8 cellular contexts compared by ENCODE assay signal in genomic region chr19:41307954-41308449, GRCh38. TPM values are rescaled to one million over a fixed set of nuclear protein-coding genes. Genes with fewer than 3 reads are reported as not detected.
DNase-seq lines count a peak whose midpoint lies in the region; ATAC-seq, FAIRE-seq and TF ChIP-seq lines count a peak whose summit lies in the region.

No MANE protein-coding gene starts in this region.

- H3K4me1 ChIP-seq in RWPE2 (ENCODE audit: insufficient read depth, poor library complexity, severe bottlenecking) (peaks cover 10% of the 10 kb centered on the region), endothelial cell of umbilical vein (ENCODE audit: control insufficient read depth, extremely low read depth, insufficient read depth, low read length) (peaks cover 42% of the 10 kb centered on the region), parathyroid adenoma (peaks cover 8% of the 10 kb centered on the region)

- TF ChIP-seq CTCF in Calu3 (IDR thresholded peaks at IDR 0.05; ENCODE audit: unreplicated experiment), result no peak
- TF ChIP-seq CTCF in RWPE2 (IDR thresholded peaks at IDR 0.05; ENCODE audit: poor library complexity, severe bottlenecking), result no peak
- TF ChIP-seq CTCF in endothelial cell of umbilical vein (IDR thresholded peaks at IDR 0.05; ENCODE audit: extremely low read depth in 1 of 2, insufficient read depth in 1 of 2, low read depth in 1 of 2, low read length in 2 of 2), result no peak
- TF ChIP-seq CTCF in parathyroid adenoma (IDR thresholded peaks at IDR 0.05), result no peak
- TF ChIP-seq CTCF in lower leg skin (IDR thresholded peaks at IDR 0.05), result no peak

- no peak for FAIRE-seq in endothelial cell of umbilical vein (lab: Jason Lieb, UNC)

- DNase-seq in Calu3 (no peak), RWPE2 (ENCODE audit: low spot score) (no peak), endothelial cell of umbilical vein (ENCODE audit: low read depth, low spot score) (no peak), lower leg skin (ENCODE audit: low spot score in 2 of 2) (no peak), Kasumi-1 (lab: John Stamatoyannopoulos, UW) (no peak)

- peak overlapping the region; percentile 30 for H3K9ac ChIP-seq in endothelial cell of umbilical vein (replicated peaks; ENCODE audit: extremely low read depth, insufficient read depth, low read length)
- no peak overlapping the region for H3K9ac ChIP-seq in parathyroid adenoma

- H3K27ac Mint-ChIP-seq in Calu3 (ENCODE audit: unreplicated experiment), result peak overlapping the region; percentile 94

- dilution Hi-C loops in endothelial cell of umbilical vein (cut with MboI; ENCODE audit: extremely low pct_ligation_motif_present, low sequenced_read_pairs), result no loop called here

- CTCF ChIA-PET in Calu3 (lab: Charles Lee), result interaction anchor here (0.6 to 1.9 kb wide), 7 partner anchors 10 to 1827 kb away, joined by 3 to 15 read pairs (median 6); partner anchors contain the start of genes HNRNPUL1 and TIMM50
- CTCF ChIA-PET in endothelial cell of umbilical vein (lab: Charles Lee), result interaction anchor here (0.7 to 4.1 kb wide), 21 partner anchors 10 to 163 kb away, joined by 3 to 62 read pairs (median 4); partner anchors contain the start of genes B9D2, HNRNPUL1 and TGFB1

- H3K27ac ChIP-seq in RWPE2 (ENCODE audit: poor library complexity, severe bottlenecking) (peak overlapping the region; percentile 79), endothelial cell of umbilical vein (ENCODE audit: insufficient read depth, low read depth, low read length) (peak overlapping the region; percentile 59), parathyroid adenoma (peak overlapping the region; percentile 92)

- ATAC-seq in RWPE2 (ENCODE audit: low read depth) (no peak), HG03460 (IDR thresholded peaks at IDR 0.05; ENCODE audit: unreplicated experiment) (no peak), GM21717 (IDR thresholded peaks at IDR 0.05; ENCODE audit: unreplicated experiment) (no peak)

- H3K9me3 ChIP-seq in RWPE2 (ENCODE audit: severe bottlenecking) (no peaks in the 10 kb centered on the region), endothelial cell of umbilical vein (replicated peaks; ENCODE audit: control insufficient read depth, insufficient read depth, low read length) (no peaks in the 10 kb centered on the region), parathyroid adenoma (ENCODE audit: control insufficient read depth, low read length) (no peaks in the 10 kb centered on the region)

- no peaks in the 10 kb centered on the region for H4K20me1 ChIP-seq in endothelial cell of umbilical vein (replicated peaks; ENCODE audit: control insufficient read depth, extremely low read depth, insufficient read depth, low read length)

- peaks cover 28% of the 10 kb centered on the region for H3K4me1 Mint-ChIP-seq in Calu3 (ENCODE audit: low read depth, unreplicated experiment)

- WGBS in lower leg skin, 2 donors, result 23 to 40% methylated on average over 4 of the region's 4 CpGs

- no peak overlapping the region for H3K4me3 ChIP-seq in RWPE2 (ENCODE audit: severe bottlenecking)
- H3K4me3 ChIP-seq in endothelial cell of umbilical vein (replicated peaks in 1 of 3; ENCODE audit: insufficient read depth in 1 of 3, low read depth in 1 of 3, low read length in 3 of 3), result no peak overlapping the region
- no peak overlapping the region for H3K4me3 ChIP-seq in parathyroid adenoma (ENCODE audit: low read depth, low read length)
- H3K4me3 ChIP-seq in lower leg skin (ENCODE audit: low read depth, poor library complexity, severe bottlenecking), result no peak overlapping the region

- H3K9me1 ChIP-seq in endothelial cell of umbilical vein (replicated peaks; ENCODE audit: control insufficient read depth, extremely low read depth, insufficient read depth, low read length), result no peaks in the 10 kb centered on the region

- intact Hi-C loops in Calu3 (cut with micrococcal nuclease; ENCODE audit: unreplicated experiment) (no loop called here), endothelial cell of umbilical vein (cut with micrococcal nuclease) (loop anchor here (1.0 to 5.0 kb wide), 6 partner anchors 46 to 264 kb away; no protein-coding TSS in a partner anchor), lower leg skin (cut with DNase I; ENCODE audit: low total_unique reads) (loop anchor here (5.0 kb wide), 1 partner anchor 106 kb away; no protein-coding TSS in a partner anchor)

- H3K4me3 Mint-ChIP-seq in Calu3 (ENCODE audit: low read depth, unreplicated experiment), result no peak overlapping the region

- BruUV-seq in Calu3 (replicated peaks; lab: Mats Ljungman, UMichigan) (no TSS peak), endothelial cell of umbilical vein (replicated peaks; lab: Mats Ljungman, UMichigan) (no TSS peak)

- H3K4me2 ChIP-seq in endothelial cell of umbilical vein (ENCODE audit: insufficient read depth, low read length), result no peak overlapping the region
- H3K4me2 ChIP-seq in parathyroid adenoma (ENCODE audit: low read length), result no peak overlapping the region

- H3K79me2 ChIP-seq in endothelial cell of umbilical vein (ENCODE audit: control insufficient read depth, insufficient read depth, low read length) (peaks cover 24% of the 10 kb centered on the region), parathyroid adenoma (peaks cover 18% of the 10 kb centered on the region)

- H2AFZ ChIP-seq in endothelial cell of umbilical vein (ENCODE audit: low read depth, low read length) (no peak overlapping the region), parathyroid adenoma (no peak overlapping the region)

- H3K27me3 ChIP-seq in RWPE2 (ENCODE audit: insufficient read depth, poor library complexity, severe bottlenecking), result no peaks in the 10 kb centered on the region
- no peaks in the 10 kb centered on the region for H3K27me3 ChIP-seq in endothelial cell of umbilical vein (ENCODE audit: control insufficient read depth in 2 of 2, insufficient read depth in 2 of 2, low read length in 2 of 2)
- no peaks in the 10 kb centered on the region for H3K27me3 ChIP-seq in parathyroid adenoma (ENCODE audit: control insufficient read depth, insufficient read depth, low read length)

- peaks cover 87% of the 10 kb centered on the region for H3K36me3 Mint-ChIP-seq in Calu3 (ENCODE audit: insufficient read depth, unreplicated experiment)

- H3K9me3 Mint-ChIP-seq in Calu3 (ENCODE audit: low read depth, unreplicated experiment), result no peaks in the 10 kb centered on the region

- no peaks in the 10 kb centered on the region for H3K27me3 Mint-ChIP-seq in Calu3 (ENCODE audit: unreplicated experiment)

- TF ChIP-seq POLR2A in endothelial cell of umbilical vein (IDR thresholded peaks at IDR 0.05; ENCODE audit: low read depth, low read length) (no peak), lower leg skin (IDR thresholded peaks at IDR 0.05) (no peak)

- POLR2A ChIA-PET in endothelial cell of umbilical vein (lab: Charles Lee), result no interaction called here

- H3K36me3 ChIP-seq in RWPE2 (ENCODE audit: low read depth) (peaks cover 52% of the 10 kb centered on the region), endothelial cell of umbilical vein (ENCODE audit: control insufficient read depth in 2 of 2, extremely low read depth in 1 of 2, insufficient read depth in 2 of 2, low read length in 2 of 2) (peaks cover 18 to 36% of the 10 kb centered on the region in 2 experiments), parathyroid adenoma (ENCODE audit: control insufficient read depth, insufficient read depth, low read length) (no peaks in the 10 kb centered on the region)

RNA-seq across cellular contexts. Expression of gene CCDC97, which starts 2.0 kb away (rescaled TPM):
- total RNA-seq in Calu3 (2022), result 45.8 and 48.0 TPM in 2 replicates
- total RNA-seq in endothelial cell of umbilical vein, result 24.2 and 27.2 TPM in 2 replicates
- polyA plus RNA-seq in endothelial cell of umbilical vein, result 19.7 and 20.7 TPM in 2 replicates
- 11.1 and 12.9 TPM in 2 replicates for polyA plus RNA-seq in endothelial cell of umbilical vein (2011; cell fraction: cytosol; rRNA removed)
- polyA plus RNA-seq in endothelial cell of umbilical vein (2011; cell fraction: nucleus; rRNA removed), result 13.2 TPM in 2 replicates
- 16.7 and 18.4 TPM in 2 replicates for polyA plus RNA-seq in endothelial cell of umbilical vein (2012)
- polyA minus RNA-seq in endothelial cell of umbilical vein, result 16.3 and 20.4 TPM in 2 replicates
- 7.8 TPM for polyA minus RNA-seq in endothelial cell of umbilical vein (2011; cell fraction: cytosol; rRNA and poly(A)+ RNA removed)
- polyA minus RNA-seq in endothelial cell of umbilical vein (2011; cell fraction: nucleus; rRNA and poly(A)+ RNA removed), result 13.1 and 19.1 TPM in 2 replicates
- 10 to 100 TPM; 11.6 to 19.6 (median 13.7) TPM for total RNA-seq in lower leg skin

RNA-seq across cellular contexts. Expression of gene HNRNPUL1, which starts 43.8 kb away (rescaled TPM):
- total RNA-seq in Calu3 (2022) (320 and 370 TPM in 2 replicates), endothelial cell of umbilical vein (261 TPM in 2 replicates), lower leg skin (100 to 1,000 TPM; 130 to 196 (median 152) TPM)
- polyA plus RNA-seq in endothelial cell of umbilical vein, result 80.5 and 83.2 TPM in 2 replicates
- 57.0 and 68.8 TPM in 2 replicates for polyA plus RNA-seq in endothelial cell of umbilical vein (2011; cell fraction: cytosol; rRNA removed)
- polyA plus RNA-seq in endothelial cell of umbilical vein (2011; cell fraction: nucleus; rRNA removed), result 81.0 and 83.8 TPM in 2 replicates
- 144 and 151 TPM in 2 replicates for polyA plus RNA-seq in endothelial cell of umbilical vein (2012)
- 83.4 and 89.8 TPM in 2 replicates for polyA minus RNA-seq in endothelial cell of umbilical vein
- 23.2 TPM for polyA minus RNA-seq in endothelial cell of umbilical vein (2011; cell fraction: cytosol; rRNA and poly(A)+ RNA removed)
- polyA minus RNA-seq in endothelial cell of umbilical vein (2011; cell fraction: nucleus; rRNA and poly(A)+ RNA removed), result 80.5 and 86.2 TPM in 2 replicates

RNA-seq across cellular contexts. Expression of gene TGFB1, which starts 45.7 kb away (rescaled TPM):
- total RNA-seq in Calu3 (2022) (39.2 and 42.0 TPM in 2 replicates), endothelial cell of umbilical vein (250 and 294 TPM in 2 replicates), lower leg skin (10 to 100 TPM; 11.4 to 26.9 (median 22.2) TPM)
- 57.7 and 64.4 TPM in 2 replicates for polyA plus RNA-seq in endothelial cell of umbilical vein
- polyA plus RNA-seq in endothelial cell of umbilical vein (2011; cell fraction: cytosol; rRNA removed), result 45.5 and 55.4 TPM in 2 replicates
- 60.3 and 98.2 TPM in 2 replicates for polyA plus RNA-seq in endothelial cell of umbilical vein (2011; cell fraction: nucleus; rRNA removed)
- polyA plus RNA-seq in endothelial cell of umbilical vein (2012), result 156 and 226 TPM in 2 replicates
- 39.1 and 71.3 TPM in 2 replicates for polyA minus RNA-seq in endothelial cell of umbilical vein
- polyA minus RNA-seq in endothelial cell of umbilical vein (2011; cell fraction: cytosol; rRNA and poly(A)+ RNA removed), result 4.2 TPM
- 35.5 and 47.3 TPM in 2 replicates for polyA minus RNA-seq in endothelial cell of umbilical vein (2011; cell fraction: nucleus; rRNA and poly(A)+ RNA removed)

RNA-seq across cellular contexts. Expression of gene B9D2, which starts 55.9 kb away (rescaled TPM):
- total RNA-seq in Calu3 (2022), result 6.4 and 8.5 TPM in 2 replicates
- 12.2 and 13.6 TPM in 2 replicates for total RNA-seq in endothelial cell of umbilical vein
- polyA plus RNA-seq in endothelial cell of umbilical vein, result 23.9 and 28.4 TPM in 2 replicates
- polyA plus RNA-seq in endothelial cell of umbilical vein (2011; cell fraction: cytosol; rRNA removed), result 14.7 and 16.7 TPM in 2 replicates
- 8.2 and 9.1 TPM in 2 replicates for polyA plus RNA-seq in endothelial cell of umbilical vein (2011; cell fraction: nucleus; rRNA removed)
- 8.9 and 13.5 TPM in 2 replicates for polyA plus RNA-seq in endothelial cell of umbilical vein (2012)
- polyA minus RNA-seq in endothelial cell of umbilical vein, result 3.0 and 3.8 TPM in 2 replicates
- polyA minus RNA-seq in endothelial cell of umbilical vein (2011; cell fraction: cytosol; rRNA and poly(A)+ RNA removed), result 2.3 TPM
- polyA minus RNA-seq in endothelial cell of umbilical vein (2011; cell fraction: nucleus; rRNA and poly(A)+ RNA removed), result 2.4 and 2.6 TPM in 2 replicates
- total RNA-seq in lower leg skin, result 1 to 10 TPM; 1.7 to 3.7 (median 2.5) TPM
